In genomic region chr16:55698331-55698730, GRCh38 we compare ENCODE assay signal across 10 cellular contexts. TPM values are rescaled to one million over a fixed set of nuclear protein-coding genes. Genes with fewer than 3 reads are reported as not detected.
"Had no signal": no experiment of that assay in that cellular context is flagged by ENCODE, and none has a peak within 500 bp of the region (broad histone marks: within the 10 kb centered on the region; RNA-seq: fewer than 3 reads in every experiment).

No MANE protein-coding gene starts in this region.

- ATAC-seq: HCT116, K562 had no signal

- FAIRE-seq: HTR-8/SVneo, K562 had no signal

- DNase-seq: GM23248, HFFc6, IMR-90, KG1 had no signal

- H3K9ac ChIP-seq: GM23248 had no signal

- H3K9me3 Mint-ChIP-seq: HFFc6 had no signal

- H3K9me3 ChIP-seq: HAP-1 had no signal

- H3K4me1 ChIP-seq: HAP-1 had no signal

- H3K4me3 Mint-ChIP-seq: HFFc6 had no signal

- H3K27ac Mint-ChIP-seq: HFFc6 had no signal

- H3K36me3 ChIP-seq: HAP-1 had no signal

- H3K4me3 ChIP-seq: GM23248, HAP-1, K562 had no signal

- H3K27ac ChIP-seq: GM23248 had no signal

- H2AFZ ChIP-seq: GM23248 had no signal

RNA-seq across cellular contexts. Expression of gene SLC6A2, which starts 42.5 kb away (rescaled TPM):
- total RNA-seq: GM23248, H4, HFFc6, HT-29, IMR-90, K562 had no signal
- polyA plus RNA-seq: GM23248, IMR-90, K562 had no signal
